16 cellular contexts compared by ENCODE assay signal in genomic region chr16:12061336-12062055, GRCh38.
DNase-seq lines count a peak whose midpoint lies in the region; ATAC-seq, FAIRE-seq and TF ChIP-seq lines count a peak whose summit lies in the region.
"Had no signal": no experiment of that assay in that cellular context is flagged by ENCODE, and none has a peak within 500 bp of the region (broad histone marks: within the 10 kb centered on the region; RNA-seq: fewer than 3 reads in every experiment).

No MANE protein-coding gene starts in this region.

- no peaks in the 10 kb centered on the region for H3K9me2 ChIP-seq in SK-N-SH

- no peak overlapping the region for H2AFZ ChIP-seq in SK-N-SH (ENCODE audit: low read depth)

- no peak for TF ChIP-seq EP300 in SK-N-SH (IDR thresholded peaks at IDR 0.05; ENCODE audit: borderline replicate concordance in 1 of 2, low read depth in 1 of 2, low read length in 1 of 2)

- intact Hi-C loops in lower lobe of right lung (cut with DNase I), result no loop called here

- WGBS in SK-N-SH (ENCODE audit: low lambda C conversion rate), result 94% methylated on average over 14 of the region's 14 CpGs

- no peaks in the 10 kb centered on the region for H4K20me1 ChIP-seq in SK-N-SH (ENCODE audit: insufficient read depth)

- H3K4me1 Mint-ChIP-seq in HFFc6 (ENCODE audit: low read depth), result peaks cover 53% of the 10 kb centered on the region
- H3K4me1 Mint-ChIP-seq: central memory CD8-positive, alpha-beta T cell; H9 had no signal

- no peak overlapping the region for H3K9ac ChIP-seq in SK-N-SH

- CTCF ChIA-PET in SK-N-SH (lab: Yijun Ruan, JAX), result interaction anchor here (0.8 to 1.3 kb wide), 2 partner anchors 112 to 421 kb away, joined by 4 to 5 read pairs; no protein-coding TSS in a partner anchor

- no peaks in the 10 kb centered on the region for H3K9me3 ChIP-seq in lower lobe of right lung
- H3K9me3 ChIP-seq in SK-N-SH, result no peaks in the 10 kb centered on the region
- H3K9me3 ChIP-seq: spleen had no signal

- TF ChIP-seq RAD21 in SK-N-SH (IDR thresholded peaks at IDR 0.05; ENCODE audit: low read length), result no peak

- ATAC-seq in lower lobe of right lung, result peak; percentile 4 to 46
- ATAC-seq: naive thymus-derived CD8-positive, alpha-beta T cell had no signal

- no peaks in the 10 kb centered on the region for H3K27me3 Mint-ChIP-seq in HFFc6 (ENCODE audit: insufficient read depth)
- H3K27me3 Mint-ChIP-seq: activated CD4-positive, alpha-beta T cell treated with anti-CD3 and anti-CD28 coated beads, Interleukin-2, amount 10 ng/mL, durations not matched to agents 7 days and 5 days; central memory CD8-positive, alpha-beta T cell; naive thymus-derived CD8-positive, alpha-beta T cell had no signal

- H3K4me3 ChIP-seq in bronchial epithelial cell (ENCODE audit: low read depth, low read length) (no peak overlapping the region), lower lobe of right lung (no peak overlapping the region), SK-N-SH (ENCODE audit: low read depth in 2 of 2, low read length in 1 of 2) (no peak overlapping the region)
- H3K4me3 ChIP-seq: spleen had no signal

- H3K4me1 ChIP-seq in lower lobe of right lung, result peaks cover 26% of the 10 kb centered on the region
- peaks cover 6 to 11% of the 10 kb centered on the region in 2 experiments; a peak in 1 of 4 replicates for H3K4me1 ChIP-seq in SK-N-SH (ENCODE audit: control insufficient read depth in 1 of 2, insufficient read depth in 2 of 2, low read depth in 1 of 2, low read length in 1 of 2)

- H3K27ac Mint-ChIP-seq in HFFc6, result peak overlapping the region; percentile 97
- H3K27ac Mint-ChIP-seq: activated CD4-positive, alpha-beta T cell treated with anti-CD3 and anti-CD28 coated beads, Interleukin-2, amount 10 ng/mL, durations not matched to agents 7 days and 5 days; activated T-helper 2 cell treated with anti-CD3 and anti-CD28 coated beads, Interferon-gamma antibody, Interleukin-2, Interleukin-4, amounts not matched to agents 10 μg/mL and 5 μg/mL and 100 μg/mL, durations not matched to agents 14 hours and 24 hours and 36 hours had no signal

- no peak for FAIRE-seq in bronchial epithelial cell (lab: Jason Lieb, UNC)
- FAIRE-seq: GM12892 had no signal

- H3K36me3 ChIP-seq in bronchial epithelial cell (ENCODE audit: control insufficient read depth, insufficient read depth, low read length), result no peaks in the 10 kb centered on the region
- peaks cover 9% of the 10 kb centered on the region for H3K36me3 ChIP-seq in lower lobe of right lung
- H3K36me3 ChIP-seq in SK-N-SH (replicated peaks in 1 of 2; ENCODE audit: control insufficient read depth in 1 of 2, insufficient read depth in 2 of 2, low read length in 1 of 2), result no peaks in the 10 kb centered on the region

- H3K27ac ChIP-seq in lower lobe of right lung, result peak overlapping the region; percentile 80
- H3K27ac ChIP-seq in SK-N-SH (ENCODE audit: low read depth in 2 of 2, low read length in 1 of 2), result no peak overlapping the region

- H3K27me3 ChIP-seq in bronchial epithelial cell (ENCODE audit: control insufficient read depth, insufficient read depth, low read length) (no peaks in the 10 kb centered on the region), lower lobe of right lung (ENCODE audit: low read depth) (no peaks in the 10 kb centered on the region), SK-N-SH (ENCODE audit: insufficient read depth) (no peaks in the 10 kb centered on the region)
- H3K27me3 ChIP-seq: spleen had no signal

- peaks cover 5% of the 10 kb centered on the region for H3F3A ChIP-seq in SK-N-SH (replicated peaks; ENCODE audit: insufficient read depth)

- H3K79me2 ChIP-seq in SK-N-SH (ENCODE audit: insufficient read depth), result no peaks in the 10 kb centered on the region

- H3K4me3 Mint-ChIP-seq in HFFc6, result no peak overlapping the region
- H3K4me3 Mint-ChIP-seq: activated CD4-positive, alpha-beta T cell treated with anti-CD3 and anti-CD28 coated beads, Interleukin-2, amount 10 ng/mL, durations not matched to agents 7 days and 5 days; central memory CD8-positive, alpha-beta T cell; H9; naive thymus-derived CD8-positive, alpha-beta T cell had no signal

- H3K4me2 ChIP-seq in SK-N-SH, result no peak overlapping the region

- POLR2A ChIA-PET in SK-N-SH (lab: Yijun Ruan, JAX), result no interaction called here

- DNase-seq in A172 (ENCODE audit: low spot score), result peak; percentile 69
- peak; percentile 26 for DNase-seq in HFFc6
- DNase-seq in bronchial epithelial cell (ENCODE audit: low read depth), result peak; percentile 36
- peak; percentile 45 for DNase-seq in lower lobe of right lung
- DNase-seq in NOMO-1 (lab: John Stamatoyannopoulos, UW; ENCODE audit: unreplicated experiment in 2 of 2), result no peak
- DNase-seq in SK-N-SH, result no peak
- no peak for DNase-seq in NCI-H128 (lab: John Stamatoyannopoulos, UW; ENCODE audit: unreplicated experiment)
- DNase-seq in activated T-cell treated with anti-CD3 and anti-CD28 coated beads for 4 hours, result no peak
- DNase-seq: activated CD4-positive, alpha-beta T cell treated with anti-CD3 and anti-CD28 coated beads, Interleukin-2, amount 10 ng/mL, durations not matched to agents 7 days and 5 days; H9; naive thymus-derived CD8-positive, alpha-beta T cell; NCI-H1694; spleen had no signal

- no peaks in the 10 kb centered on the region for H3K9me3 Mint-ChIP-seq in HFFc6
- H3K9me3 Mint-ChIP-seq: activated CD4-positive, alpha-beta T cell treated with anti-CD3 and anti-CD28 coated beads, Interleukin-2, amount 10 ng/mL, durations not matched to agents 7 days and 5 days; activated T-helper 2 cell treated with anti-CD3 and anti-CD28 coated beads, Interferon-gamma antibody, Interleukin-2, Interleukin-4, amounts not matched to agents 10 μg/mL and 5 μg/mL and 100 μg/mL, durations not matched to agents 14 hours and 24 hours and 36 hours; central memory CD8-positive, alpha-beta T cell; H9; naive thymus-derived CD8-positive, alpha-beta T cell had no signal

- TF ChIP-seq CTCF in HFFc6 (IDR thresholded peaks at IDR 0.05) (no peak), bronchial epithelial cell (IDR thresholded peaks at IDR 0.05; ENCODE audit: insufficient read depth, low read length, severe bottlenecking) (no peak), lower lobe of right lung (IDR thresholded peaks at IDR 0.05) (no peak), SK-N-SH (IDR thresholded peaks at IDR 0.05) (no peak)

- no peaks in the 10 kb centered on the region for H3K36me3 Mint-ChIP-seq in HFFc6 (ENCODE audit: low read depth)

TF ChIP-seq in SK-N-SH, 30 proteins besides CTCF, POLR2A, EP300 and RAD21:
- no peak for TF ChIP-seq ZBTB33 (IDR thresholded peaks at IDR 0.05; ENCODE audit: borderline replicate concordance, low read depth)
- TF ChIP-seq FOXM1 (IDR thresholded peaks at IDR 0.05; ENCODE audit: low read depth), result no peak
- no peak for TF ChIP-seq JUND (IDR thresholded peaks at IDR 0.05)
- TF ChIP-seq POLR2AphosphoS5 (IDR thresholded peaks at IDR 0.05; ENCODE audit: low read depth, low read length), result no peak
- TF ChIP-seq TCF12 (IDR thresholded peaks at IDR 0.05), result no peak
- no peak for TF ChIP-seq IRF3 (IDR thresholded peaks at IDR 0.05; ENCODE audit: low read depth, low read length)
- TF ChIP-seq GATA2 (CRISPR knock-in tag; IDR thresholded peaks at IDR 0.05), result no peak
- TF ChIP-seq USF1 (IDR thresholded peaks at IDR 0.05; ENCODE audit: borderline replicate concordance, low read depth), result no peak

Comparison
In these comparisons a context has a peak if more than half of its experiments do, and no peak if none do; other contexts are left out.
1. DNase-seq: peak in A172 (single experiment), HFFc6 (single experiment), bronchial epithelial cell (single experiment) and lower lobe of right lung (single experiment); none in NOMO-1 (0 of 2), SK-N-SH (single experiment), NCI-H128 (single experiment) and activated T-cell treated with anti-CD3 and anti-CD28 coated beads for 4 hours (single experiment).